ENCODE assay signal across 1 cellular context in the genomic region with DNA sequence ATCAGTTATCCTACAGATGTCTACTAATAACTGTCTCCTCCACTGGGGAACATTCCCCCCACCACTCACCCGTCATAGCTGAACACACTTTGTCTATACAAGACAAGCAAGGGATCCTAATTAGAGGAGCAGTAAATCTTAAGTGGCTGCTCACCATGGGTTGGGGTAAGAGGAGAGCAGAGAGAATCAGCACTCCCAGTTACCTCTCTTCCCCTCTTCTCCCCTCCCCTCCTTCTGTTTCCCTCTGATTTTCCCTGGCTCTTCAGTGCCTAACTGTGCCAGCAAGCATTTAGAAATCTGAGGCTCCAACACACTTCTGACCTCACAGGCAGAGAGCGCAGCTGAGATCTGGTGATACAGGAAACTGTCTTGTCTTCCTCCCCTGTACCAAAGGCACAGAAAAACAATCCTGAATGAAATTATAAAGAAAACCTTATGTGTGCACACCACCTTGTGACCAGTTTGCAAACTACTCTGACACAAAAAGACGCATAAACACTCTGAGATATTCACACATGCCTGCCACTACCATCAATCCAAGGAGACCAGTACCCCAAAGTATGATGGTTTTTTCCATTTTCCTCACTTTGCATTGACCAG.
TF ChIP-seq lines count a peak whose summit lies in the region.

No MANE protein-coding gene starts in this region.

TF ChIP-seq in HEK293, 187 proteins besides CTCF, POLR2A, EP300 and RAD21 (continued from another document):
- TF ChIP-seq ZNF501 (tag by site-specific recombination; IDR thresholded peaks at IDR 0.05) = no peak
- peak; percentile 12; the same call in 1 of the 2 replicates for TF ChIP-seq WT1 (tag by site-specific recombination; IDR thresholded peaks at IDR 0.05)
